In the genomic region with DNA sequence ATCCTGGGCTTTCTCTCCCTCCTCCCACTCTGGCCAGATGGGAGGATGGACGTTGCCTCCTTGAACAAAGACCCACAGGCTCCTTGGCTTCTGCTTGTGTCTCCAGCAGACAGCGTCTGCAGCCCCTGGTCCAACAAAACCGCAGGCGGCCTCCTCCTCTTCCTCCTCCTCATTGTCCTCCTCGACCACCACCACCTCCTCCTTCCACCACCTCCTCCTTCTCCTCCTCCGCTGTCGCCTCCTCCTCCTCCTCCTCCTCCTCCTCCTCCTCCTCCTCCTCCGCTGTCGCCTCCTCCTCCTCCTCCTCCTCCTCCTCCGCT, we compare ENCODE assay signal across 23 cellular contexts. TPM values are rescaled to one million over a fixed set of nuclear protein-coding genes. Genes with fewer than 3 reads are reported as not detected.
"Had no signal": no experiment of that assay in that cellular context is flagged by ENCODE, and none has a peak within 500 bp of the region (broad histone marks: within the 10 kb centered on the region; RNA-seq: fewer than 3 reads in every experiment).

No MANE protein-coding gene starts in this region.

- H2AFZ ChIP-seq: hepatocyte had no signal

- H3K27me3 Mint-ChIP-seq: activated naive CD8-positive, alpha-beta T cell; activated T-helper 17 cell treated with anti-CD3 and anti-CD28 coated beads, Interleukin-2, amount 50 U/mL, for 72 hours; natural killer cell treated with Interleukin-12 subunit alpha and Interleukin-12 subunit beta and Interleukin-15 and Interleukin-18, amount 100 ng/mL, for 72 hours; progenitor cell of endocrine pancreas; T-cell had no signal

- H3K9me3 Mint-ChIP-seq: activated T-helper 17 cell treated with anti-CD3 and anti-CD28 coated beads, Interleukin-2, amount 50 U/mL, for 72 hours; natural killer cell treated with Interleukin-12 subunit alpha and Interleukin-12 subunit beta and Interleukin-15 and Interleukin-18, amount 100 ng/mL, for 72 hours; T-cell had no signal

- H3K27me3 ChIP-seq: hepatocyte, tibial nerve, vagina had no signal

- H3K79me2 ChIP-seq: hepatocyte had no signal

- H3K4me3 Mint-ChIP-seq: activated naive CD8-positive, alpha-beta T cell; activated T-helper 17 cell treated with anti-CD3 and anti-CD28 coated beads, Interleukin-2, amount 50 U/mL, for 72 hours; natural killer cell treated with Interleukin-12 subunit alpha and Interleukin-12 subunit beta and Interleukin-15 and Interleukin-18, amount 100 ng/mL, for 72 hours; T-cell had no signal

- H3K4me2 ChIP-seq: hepatocyte had no signal

- H3K4me1 ChIP-seq: tibial nerve, vagina had no signal

- H3K4me1 Mint-ChIP-seq: activated T-helper 17 cell treated with anti-CD3 and anti-CD28 coated beads, Interleukin-2, amount 50 U/mL, for 72 hours; T-cell had no signal

- H3K9me3 ChIP-seq: tibial nerve, vagina had no signal

- H3K27ac ChIP-seq: coronary artery, hepatocyte, tibial nerve, vagina had no signal

- H3K4me3 ChIP-seq: coronary artery, hepatocyte, tibial nerve, vagina had no signal

- ATAC-seq: activated T-helper 17 cell treated with anti-CD3 and anti-CD28 coated beads, Interleukin-2, amount 50 U/mL, for 72 hours; natural killer cell treated with Interleukin-12 subunit alpha and Interleukin-12 subunit beta and Interleukin-15 and Interleukin-18, amount 100 ng/mL, for 72 hours; right cardiac atrium; T-cell had no signal

- DNase-seq: amniotic stem cell; central memory CD4-positive, alpha-beta T cell; mesenchymal stem cell; nucleus accumbens; right cardiac atrium; small intestine; stimulated activated CD4-positive, alpha-beta T cell treated with anti-CD3 and anti-CD28 coated beads, Interleukin-4, amount 100 ng/mL, for 4 hours; stimulated activated CD8-positive, alpha-beta memory T cell treated with anti-CD3 and anti-CD28 coated beads, Interleukin-4, amount 100 ng/mL, for 48 hours; stimulated activated naive CD4-positive, alpha-beta T cell treated with Interleukin-2 at 50 U/mL for 16 hours; substantia nigra; T1000 had no signal

- H3K36me3 Mint-ChIP-seq: activated naive CD8-positive, alpha-beta T cell; natural killer cell treated with Interleukin-12 subunit alpha and Interleukin-12 subunit beta and Interleukin-15 and Interleukin-18, amount 100 ng/mL, for 72 hours; T-cell had no signal

- H3K27ac Mint-ChIP-seq: activated naive CD8-positive, alpha-beta T cell; activated T-helper 17 cell treated with anti-CD3 and anti-CD28 coated beads, Interleukin-2, amount 50 U/mL, for 72 hours; natural killer cell treated with Interleukin-12 subunit alpha and Interleukin-12 subunit beta and Interleukin-15 and Interleukin-18, amount 100 ng/mL, for 72 hours; progenitor cell of endocrine pancreas; T-cell had no signal

- FAIRE-seq: small intestine had no signal

RNA-seq across cellular contexts. Expression of a gene that starts 45.7 kb away (rescaled TPM):
- total RNA-seq: esophagus mucosa; kidney epithelial cell; liver; natural killer cell treated with Interleukin-12 subunit alpha and Interleukin-12 subunit beta and Interleukin-15 and Interleukin-18, amount 100 ng/mL, for 72 hours; progenitor cell of endocrine pancreas; right cardiac atrium; tibial nerve; vagina had no signal
- polyA plus RNA-seq: liver, right cardiac atrium, small intestine had no signal
